In genomic region chr10:25766213-25766612, GRCh38 we compare ENCODE assay signal across 15 cellular contexts.
DNase-seq lines count a peak whose midpoint lies in the region; ATAC-seq and TF ChIP-seq lines count a peak whose summit lies in the region.
"Had no signal": no experiment of that assay in that cellular context is flagged by ENCODE, and none has a peak within 500 bp of the region (broad histone marks: within the 10 kb centered on the region; RNA-seq: fewer than 3 reads in every experiment).

No MANE protein-coding gene starts in this region.

- H3K27ac Mint-ChIP-seq in glutamatergic neuron (ENCODE audit: unreplicated experiment) (no peak overlapping the region), mesothelial cell of epicardium (no peak overlapping the region)
- H3K27ac Mint-ChIP-seq in activated CD8-positive, alpha-beta T cell treated with anti-CD3 and anti-CD28 coated beads, Interleukin-2, amount 10 ng/mL, durations not matched to agents 7 days and 5 days = no peak overlapping the region
- H3K27ac Mint-ChIP-seq: CD8-positive, alpha-beta T cell had no signal

- H3K36me3 Mint-ChIP-seq in glutamatergic neuron (ENCODE audit: unreplicated experiment) (peaks cover 4% of the 10 kb centered on the region), mesothelial cell of epicardium (no peaks in the 10 kb centered on the region)
- H3K36me3 Mint-ChIP-seq in activated CD8-positive, alpha-beta T cell treated with anti-CD3 and anti-CD28 coated beads, Interleukin-2, amount 10 ng/mL, durations not matched to agents 7 days and 5 days (ENCODE audit: low read depth) = no peaks in the 10 kb centered on the region
- H3K36me3 Mint-ChIP-seq: CD8-positive, alpha-beta T cell had no signal

- CTCF ChIA-PET in activated CD8-positive, alpha-beta T cell treated with anti-CD3 and anti-CD28 coated beads, Interleukin-2, amount 10 ng/mL, durations not matched to agents 7 days and 5 days (lab: Charles Lee) = no interaction called here

- H3K4me3 Mint-ChIP-seq in glutamatergic neuron (ENCODE audit: unreplicated experiment) (peak overlapping the region; percentile 65), mesothelial cell of epicardium (peak overlapping the region; percentile 62)
- H3K4me3 Mint-ChIP-seq in activated CD8-positive, alpha-beta T cell treated with anti-CD3 and anti-CD28 coated beads, Interleukin-2, amount 10 ng/mL, durations not matched to agents 7 days and 5 days = no peak overlapping the region
- H3K4me3 Mint-ChIP-seq: CD8-positive, alpha-beta T cell had no signal

- H3K9me3 Mint-ChIP-seq in glutamatergic neuron (ENCODE audit: unreplicated experiment) (peaks cover 5% of the 10 kb centered on the region), mesothelial cell of epicardium (no peaks in the 10 kb centered on the region)
- no peaks in the 10 kb centered on the region for H3K9me3 Mint-ChIP-seq in activated CD8-positive, alpha-beta T cell treated with anti-CD3 and anti-CD28 coated beads, Interleukin-2, amount 10 ng/mL, durations not matched to agents 7 days and 5 days (ENCODE audit: insufficient read depth)
- H3K9me3 Mint-ChIP-seq: CD8-positive, alpha-beta T cell had no signal

- H3K27me3 Mint-ChIP-seq in glutamatergic neuron (ENCODE audit: unreplicated experiment) (no peaks in the 10 kb centered on the region), mesothelial cell of epicardium (ENCODE audit: low read depth) (no peaks in the 10 kb centered on the region)
- H3K27me3 Mint-ChIP-seq in activated CD8-positive, alpha-beta T cell treated with anti-CD3 and anti-CD28 coated beads, Interleukin-2, amount 10 ng/mL, durations not matched to agents 7 days and 5 days (ENCODE audit: low read depth) = peaks cover 8% of the 10 kb centered on the region

- POLR2A ChIA-PET in activated CD8-positive, alpha-beta T cell treated with anti-CD3 and anti-CD28 coated beads, Interleukin-2, amount 10 ng/mL, durations not matched to agents 7 days and 5 days (lab: Charles Lee) = no interaction called here

- peak; percentile 1 for DNase-seq in NCI-H82 (lab: John Stamatoyannopoulos, UW)
- no peak for DNase-seq in NCI-H82 treated with DMSO at 0.1 percent for 48 hours (lab: John Stamatoyannopoulos, UW; ENCODE audit: unreplicated experiment)
- DNase-seq in glutamatergic neuron = no peak
- DNase-seq in mesothelial cell of epicardium (ENCODE audit: low spot score in 2 of 2, unreplicated experiment in 2 of 2) = no peak
- no peak for DNase-seq in activated CD8-positive, alpha-beta T cell treated with anti-CD3 and anti-CD28 coated beads, Interleukin-2, amount 10 ng/mL, durations not matched to agents 7 days and 5 days
- DNase-seq: CD8-positive, alpha-beta T cell; MM.1S; NCI-H1105 treated with DMSO at 0.1 percent for 48 hours; NCI-H187; NCI-H748 treated with DMSO at 0.1 percent for 48 hours; SHP77 had no signal

- TF ChIP-seq CTCF in glutamatergic neuron (IDR thresholded peaks at IDR 0.05; ENCODE audit: partially characterized antibody, unreplicated experiment) = no peak
- TF ChIP-seq CTCF in mesothelial cell of epicardium (IDR thresholded peaks at IDR 0.05; ENCODE audit: unreplicated experiment) = no peak

- no peak for ATAC-seq in HG03442 (IDR thresholded peaks at IDR 0.05; ENCODE audit: unreplicated experiment)
- ATAC-seq in HG02973 (IDR thresholded peaks at IDR 0.05; ENCODE audit: unreplicated experiment) = no peak
- no peak for ATAC-seq in activated CD8-positive, alpha-beta T cell treated with anti-CD3 and anti-CD28 coated beads, Interleukin-2, amount 10 ng/mL, durations not matched to agents 7 days and 5 days
- ATAC-seq in GM19324 (IDR thresholded peaks at IDR 0.05; ENCODE audit: low FRiP score, unreplicated experiment) = no peak
- ATAC-seq: CD8-positive, alpha-beta T cell; SK-N-SH treated with all-trans-retinoic acid at 6 μM for 48 hours had no signal

- peaks cover 9% of the 10 kb centered on the region for H3K4me1 Mint-ChIP-seq in glutamatergic neuron (ENCODE audit: low read depth, unreplicated experiment)
- peaks cover 18% of the 10 kb centered on the region for H3K4me1 Mint-ChIP-seq in mesothelial cell of epicardium
- no peaks in the 10 kb centered on the region for H3K4me1 Mint-ChIP-seq in activated CD8-positive, alpha-beta T cell treated with anti-CD3 and anti-CD28 coated beads, Interleukin-2, amount 10 ng/mL, durations not matched to agents 7 days and 5 days (ENCODE audit: low read depth)
